ENCODE assay signal across 11 cellular contexts in genomic region chr6:15312500-15312899, GRCh38.
DNase-seq lines count a peak whose midpoint lies in the region; ATAC-seq and TF ChIP-seq lines count a peak whose summit lies in the region.
"Had no signal": no experiment of that assay in that cellular context is flagged by ENCODE, and none has a peak within 500 bp of the region (broad histone marks: within the 10 kb centered on the region; RNA-seq: fewer than 3 reads in every experiment).

No MANE protein-coding gene starts in this region.

- no peaks in the 10 kb centered on the region for H3K9me3 ChIP-seq in CD8-positive, alpha-beta T cell (ENCODE audit: low read length)
- H3K9me3 ChIP-seq in mesenchymal stem cell (ENCODE audit: control insufficient read depth, low read length), result no peaks in the 10 kb centered on the region
- H3K9me3 ChIP-seq: gastrocnemius medialis, ovary had no signal

- H3K27ac ChIP-seq in CD8-positive, alpha-beta T cell (ENCODE audit: low read depth, low read length), result no peak overlapping the region
- H3K27ac ChIP-seq in mesenchymal stem cell (ENCODE audit: low read length, poor library complexity, severe bottlenecking), result peak overlapping the region; percentile 79

- H3K4me2 ChIP-seq in mesenchymal stem cell (ENCODE audit: low read length, poor library complexity, severe bottlenecking), result peak overlapping the region; percentile 17

- ATAC-seq in CD8-positive, alpha-beta T cell, result peak; percentile 20
- ATAC-seq in HG03432 (IDR thresholded peaks at IDR 0.05; ENCODE audit: unreplicated experiment), result peak; percentile 37

- no peak overlapping the region for H3K14ac ChIP-seq in mesenchymal stem cell (ENCODE audit: low read length in 2 of 2)

- peaks cover 73% of the 10 kb centered on the region for H3K4me1 ChIP-seq in CD8-positive, alpha-beta T cell (ENCODE audit: insufficient read depth, low read length)
- H3K4me1 ChIP-seq in mesenchymal stem cell (ENCODE audit: control insufficient read depth, insufficient read depth, low read depth, low read length), result peaks cover 12% of the 10 kb centered on the region

- DNase-seq in CD8-positive, alpha-beta T cell, result no peak
- no peak for DNase-seq in activated naive CD8-positive, alpha-beta T cell treated with anti-CD3 and anti-CD28 coated beads for 36 hours
- DNase-seq in mesenchymal stem cell (peak; percentile 76), DMS79 treated with DMSO at 0.1 percent for 48 hours (lab: John Stamatoyannopoulos, UW) (no peak), anterior cingulate cortex (lab: John Stamatoyannopoulos, UW) (no peak), DMS 273 (lab: John Stamatoyannopoulos, UW; ENCODE audit: unreplicated experiment) (no peak), NCI-H187 treated with DMSO at 0.1 percent for 48 hours (lab: John Stamatoyannopoulos, UW) (no peak)
- DNase-seq: EL, gastrocnemius medialis, ovary had no signal

- no peak overlapping the region for H3K9ac ChIP-seq in mesenchymal stem cell (ENCODE audit: low read length)

- H3K4me1 Mint-ChIP-seq in CD8-positive, alpha-beta T cell (ENCODE audit: low read depth), result peaks cover 81% of the 10 kb centered on the region
- H3K4me1 Mint-ChIP-seq in activated naive CD8-positive, alpha-beta T cell treated with anti-CD3 and anti-CD28 coated beads for 36 hours, result peaks cover 73% of the 10 kb centered on the region

- H2AFZ ChIP-seq in mesenchymal stem cell (ENCODE audit: low read depth, low read length), result no peak overlapping the region

- H3K36me3 Mint-ChIP-seq in CD8-positive, alpha-beta T cell, result no peaks in the 10 kb centered on the region
- peaks cover 33% of the 10 kb centered on the region for H3K36me3 Mint-ChIP-seq in activated naive CD8-positive, alpha-beta T cell treated with anti-CD3 and anti-CD28 coated beads for 36 hours

- peak overlapping the region; percentile 3 for H2BK120ac ChIP-seq in mesenchymal stem cell (ENCODE audit: low read depth, low read length)

- no peak overlapping the region for H2BK5ac ChIP-seq in mesenchymal stem cell (ENCODE audit: low read depth, low read length, poor library complexity, severe bottlenecking)

- peak overlapping the region; percentile 11 for H3K4me3 Mint-ChIP-seq in CD8-positive, alpha-beta T cell
- peak overlapping the region; percentile 18 for H3K4me3 Mint-ChIP-seq in activated naive CD8-positive, alpha-beta T cell treated with anti-CD3 and anti-CD28 coated beads for 36 hours

- no peak overlapping the region for H2BK15ac ChIP-seq in mesenchymal stem cell (ENCODE audit: low read depth, poor library complexity, severe bottlenecking)

- CTCF ChIA-PET in CD8-positive, alpha-beta T cell (lab: Charles Lee), result interaction anchor here (1.1 kb wide), 1 partner anchor 9 kb away, joined by 3 read pairs; no protein-coding TSS in a partner anchor

- H4K91ac ChIP-seq in mesenchymal stem cell (ENCODE audit: low read length), result no peak overlapping the region

- H3K9me3 Mint-ChIP-seq in CD8-positive, alpha-beta T cell, result no peaks in the 10 kb centered on the region
- no peaks in the 10 kb centered on the region for H3K9me3 Mint-ChIP-seq in activated naive CD8-positive, alpha-beta T cell treated with anti-CD3 and anti-CD28 coated beads for 36 hours

- H2AK5ac ChIP-seq in mesenchymal stem cell (ENCODE audit: low read length, severe bottlenecking), result no peak overlapping the region

- H3K4me3 ChIP-seq in CD8-positive, alpha-beta T cell (ENCODE audit: low read depth, low read length), result no peak overlapping the region
- H3K4me3 ChIP-seq in mesenchymal stem cell (ENCODE audit: insufficient read depth in 1 of 2, low read depth in 1 of 2, low read length in 2 of 2), result no peak overlapping the region
- H3K4me3 ChIP-seq: ovary had no signal

- no peaks in the 10 kb centered on the region for H3K36me3 ChIP-seq in CD8-positive, alpha-beta T cell (ENCODE audit: insufficient read depth, low read length)
- no peaks in the 10 kb centered on the region for H3K36me3 ChIP-seq in mesenchymal stem cell (ENCODE audit: control insufficient read depth in 1 of 2, insufficient read depth in 2 of 2, low read depth in 1 of 2, low read length in 2 of 2)
- H3K36me3 ChIP-seq: gastrocnemius medialis, ovary had no signal

- no peak overlapping the region for H3K27ac Mint-ChIP-seq in CD8-positive, alpha-beta T cell
- H3K27ac Mint-ChIP-seq in activated naive CD8-positive, alpha-beta T cell treated with anti-CD3 and anti-CD28 coated beads for 36 hours, result peak overlapping the region; percentile 64

- TF ChIP-seq CTCF in CD8-positive, alpha-beta T cell (IDR thresholded peaks at IDR 0.05), result no peak

- H3K27me3 Mint-ChIP-seq in CD8-positive, alpha-beta T cell (ENCODE audit: low read depth), result no peaks in the 10 kb centered on the region
- H3K27me3 Mint-ChIP-seq in activated naive CD8-positive, alpha-beta T cell treated with anti-CD3 and anti-CD28 coated beads for 36 hours, result no peaks in the 10 kb centered on the region

- POLR2A ChIA-PET in CD8-positive, alpha-beta T cell (lab: Charles Lee), result interaction anchor here (0.6 kb wide), 1 partner anchor 10 kb away, joined by 3 read pairs; no protein-coding TSS in a partner anchor

- no peak overlapping the region for H2BK12ac ChIP-seq in mesenchymal stem cell (ENCODE audit: low read length in 2 of 2)

- intact Hi-C loops in CD8-positive, alpha-beta T cell (cut with DNase I, micrococcal nuclease), result no loop called here

- no peak overlapping the region for H3K4ac ChIP-seq in mesenchymal stem cell (ENCODE audit: low read depth in 1 of 2, low read length in 2 of 2)

- no peaks in the 10 kb centered on the region for H3K27me3 ChIP-seq in CD8-positive, alpha-beta T cell (ENCODE audit: insufficient read depth, low read length)
- H3K27me3 ChIP-seq in mesenchymal stem cell (ENCODE audit: control insufficient read depth in 1 of 2, insufficient read depth in 1 of 2, low read length in 2 of 2), result no peaks in the 10 kb centered on the region
- H3K27me3 ChIP-seq: gastrocnemius medialis, ovary had no signal

- peaks cover 29% of the 10 kb centered on the region for H3K79me1 ChIP-seq in mesenchymal stem cell (replicated peaks; ENCODE audit: low read length, poor library complexity, severe bottlenecking)

- 57% methylated on average over 3 of the region's 3 CpGs for WGBS in mesenchymal stem cell

- H3K18ac ChIP-seq in mesenchymal stem cell (ENCODE audit: low read depth in 1 of 2, low read length in 2 of 2), result peak overlapping the region in 1 of 2 experiments; percentile 40

- H4K8ac ChIP-seq in mesenchymal stem cell (ENCODE audit: low read length), result peak overlapping the region; percentile 40

- no peak overlapping the region for H3K23ac ChIP-seq in mesenchymal stem cell (ENCODE audit: low read length in 2 of 2)
